Comparison of ENCODE assay signal across 15 cellular contexts in the genomic region with DNA sequence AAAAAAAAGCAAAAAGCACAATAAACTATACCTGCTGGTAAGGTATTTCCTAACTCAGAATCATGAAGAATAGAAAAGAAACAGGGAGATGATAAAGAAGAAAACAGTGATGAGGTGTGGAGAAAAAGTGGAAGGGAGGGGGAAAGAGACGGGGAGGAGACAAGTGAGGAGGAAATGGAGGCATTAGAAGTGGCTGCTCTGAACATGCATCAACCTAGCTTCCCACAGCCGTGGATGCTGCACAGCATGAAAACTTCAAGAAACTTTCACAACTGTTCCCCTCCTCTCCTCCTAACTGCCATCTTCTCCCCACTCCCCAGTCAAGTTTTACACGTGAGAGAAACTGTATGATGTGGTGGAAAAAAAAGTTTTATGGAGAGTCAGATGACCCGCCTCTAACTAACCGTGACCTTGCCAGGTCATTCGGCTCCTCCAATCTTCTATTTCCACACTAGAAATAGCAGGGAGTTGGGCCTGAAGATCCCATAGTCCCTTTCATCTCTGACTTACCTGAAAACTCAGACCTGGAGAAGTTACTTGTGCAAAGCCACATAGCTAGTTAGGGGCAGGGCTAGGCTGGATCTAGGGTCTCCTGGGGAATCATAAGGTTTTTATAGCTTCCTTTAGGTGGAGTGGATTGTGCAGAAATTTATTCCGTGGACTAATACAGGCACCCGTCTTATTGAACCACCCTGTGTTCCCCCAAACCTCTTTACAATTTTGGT.
DNase-seq lines count a peak whose midpoint lies in the region; ATAC-seq and TF ChIP-seq lines count a peak whose summit lies in the region.
"Had no signal": no experiment of that assay in that cellular context is flagged by ENCODE, and none has a peak within 500 bp of the region (broad histone marks: within the 10 kb centered on the region; RNA-seq: fewer than 3 reads in every experiment).

No MANE protein-coding gene starts in this region.

- no peaks in the 10 kb centered on the region for H3K36me3 Mint-ChIP-seq in activated CD8-positive, alpha-beta T cell treated with anti-CD3 and anti-CD28 coated beads, Interleukin-2, amount 10 ng/mL, durations not matched to agents 7 days and 5 days (ENCODE audit: low read depth)

- ATAC-seq in activated CD8-positive, alpha-beta T cell treated with anti-CD3 and anti-CD28 coated beads, Interleukin-2, amount 10 ng/mL, durations not matched to agents 7 days and 5 days, result peak; percentile 71
- peak; percentile 55 for ATAC-seq in left colon
- ATAC-seq in GM21576 (IDR thresholded peaks at IDR 0.05; ENCODE audit: unreplicated experiment), result no peak
- ATAC-seq in GM18868 (IDR thresholded peaks at IDR 0.05; ENCODE audit: unreplicated experiment), result no peak

- peak overlapping the region; percentile 74 for H3K4me3 Mint-ChIP-seq in activated CD8-positive, alpha-beta T cell treated with anti-CD3 and anti-CD28 coated beads, Interleukin-2, amount 10 ng/mL, durations not matched to agents 7 days and 5 days
- H3K4me3 Mint-ChIP-seq: neural crest cell had no signal

- POLR2A ChIA-PET in activated CD8-positive, alpha-beta T cell treated with anti-CD3 and anti-CD28 coated beads, Interleukin-2, amount 10 ng/mL, durations not matched to agents 7 days and 5 days (lab: Charles Lee), result interaction anchor here (0.6 kb wide), 1 partner anchor 563 kb away, joined by 5 read pairs; no protein-coding TSS in a partner anchor

- H3K27me3 Mint-ChIP-seq in activated CD8-positive, alpha-beta T cell treated with anti-CD3 and anti-CD28 coated beads, Interleukin-2, amount 10 ng/mL, durations not matched to agents 7 days and 5 days (ENCODE audit: low read depth), result no peaks in the 10 kb centered on the region

- CTCF ChIA-PET in activated CD8-positive, alpha-beta T cell treated with anti-CD3 and anti-CD28 coated beads, Interleukin-2, amount 10 ng/mL, durations not matched to agents 7 days and 5 days (lab: Charles Lee), result interaction anchor here (0.7 to 1.2 kb wide), 2 partner anchors 103 to 191 kb away, joined by 3 read pairs; no protein-coding TSS in a partner anchor

- H3K9me3 Mint-ChIP-seq in activated CD8-positive, alpha-beta T cell treated with anti-CD3 and anti-CD28 coated beads, Interleukin-2, amount 10 ng/mL, durations not matched to agents 7 days and 5 days (ENCODE audit: insufficient read depth), result no peaks in the 10 kb centered on the region
- H3K9me3 Mint-ChIP-seq: neural crest cell had no signal

- intact Hi-C loops in left colon (cut with DNase I, micrococcal nuclease), result no loop called here

- no peak for TF ChIP-seq CTCF in GM20000 (IDR thresholded peaks at IDR 0.05; ENCODE audit: extremely low read depth, missing control alignments)

- peak in 4 of 6 experiments; percentile 0 to 58 (median 28) for DNase-seq in stimulated activated naive CD4-positive, alpha-beta T cell (lab: John Stamatoyannopoulos, UW)
- DNase-seq in stimulated activated naive CD4-positive, alpha-beta T cell treated with Interleukin-2 at 50 U/mL for 16 hours (lab: John Stamatoyannopoulos, UW), result no peak
- DNase-seq in activated CD8-positive, alpha-beta T cell treated with anti-CD3 and anti-CD28 coated beads, Interleukin-2, amount 10 ng/mL, durations not matched to agents 7 days and 5 days, result peak; percentile 25
- DNase-seq in left colon (no peak), GM20000 (ENCODE audit: low spot score) (no peak), nucleus accumbens (lab: John Stamatoyannopoulos, UW) (no peak)
- DNase-seq: AML-193; caudate nucleus; GM23248; MG63; stimulated activated CD4-positive, alpha-beta T cell treated with anti-CD3 and anti-CD28 coated beads, Interleukin-1b, Interleukin-23, amount 100 ng/mL, for 48 hours; trophoblast cell had no signal

- H3K4me1 Mint-ChIP-seq in activated CD8-positive, alpha-beta T cell treated with anti-CD3 and anti-CD28 coated beads, Interleukin-2, amount 10 ng/mL, durations not matched to agents 7 days and 5 days (ENCODE audit: low read depth), result peaks cover 20% of the 10 kb centered on the region

- H3K27ac Mint-ChIP-seq in activated CD8-positive, alpha-beta T cell treated with anti-CD3 and anti-CD28 coated beads, Interleukin-2, amount 10 ng/mL, durations not matched to agents 7 days and 5 days, result peak overlapping the region; percentile 86

Comparison
In these comparisons a context has a peak if more than half of its experiments do, and no peak if none do; other contexts are left out.
1. DNase-seq: peak in stimulated activated naive CD4-positive, alpha-beta T cell (4 of 6) and activated CD8-positive, alpha-beta T cell treated with anti-CD3 and anti-CD28 coated beads, Interleukin-2, amount 10 ng/mL, durations not matched to agents 7 days and 5 days (single experiment); none in stimulated activated naive CD4-positive, alpha-beta T cell treated with Interleukin-2 at 50 U/mL for 16 hours (single experiment), left colon (0 of 2), GM20000 (single experiment) and nucleus accumbens (0 of 56).
2. ATAC-seq: peak in activated CD8-positive, alpha-beta T cell treated with anti-CD3 and anti-CD28 coated beads, Interleukin-2, amount 10 ng/mL, durations not matched to agents 7 days and 5 days (single experiment) and left colon (single experiment); none in GM21576 (single experiment) and GM18868 (single experiment).